7 cellular contexts compared by ENCODE assay signal in genomic region chr18:49041677-49042570, GRCh38.
A peak's percentile ranks its signal among the peaks of the same experiment; 100 is the strongest.
DNase-seq lines count a peak whose midpoint lies in the region; ATAC-seq and TF ChIP-seq lines count a peak whose summit lies in the region.

No MANE protein-coding gene starts in this region.

- no peaks in the 10 kb centered on the region for H3K27me3 ChIP-seq in WERI-Rb-1 (ENCODE audit: insufficient read depth, low read depth, severe bottlenecking)
- H3K27me3 ChIP-seq in neural cell (ENCODE audit: insufficient read depth, low read depth, low read length) = no peaks in the 10 kb centered on the region

- H3K36me3 ChIP-seq in WERI-Rb-1 (peaks cover 6% of the 10 kb centered on the region; the same call in 1 of the 2 replicates), neural cell (ENCODE audit: insufficient read depth, low read length) (no peaks in the 10 kb centered on the region)

- DNase-seq in EH (ENCODE audit: low read depth) (peak; percentile 67), WERI-Rb-1 (peak; percentile 69), epithelial cell of proximal tubule (ENCODE audit: low read depth) (no peak)
- peak; percentile 66 for DNase-seq in Jurkat, Clone E6-1 (ENCODE audit: low read depth, low spot score)

- no peaks in the 10 kb centered on the region for H3F3A ChIP-seq in neural cell (ENCODE audit: insufficient read depth, low read length, poor library complexity, severe bottlenecking)

- H3K9me2 ChIP-seq in neural cell (ENCODE audit: insufficient read depth, low read length) = no peaks in the 10 kb centered on the region

- H4K20me1 ChIP-seq in neural cell (ENCODE audit: insufficient read depth) = no peaks in the 10 kb centered on the region

- no peak for ATAC-seq in GM18858 (IDR thresholded peaks at IDR 0.05; ENCODE audit: unreplicated experiment)
- no peak for ATAC-seq in HG02981 (IDR thresholded peaks at IDR 0.05; ENCODE audit: unreplicated experiment)

- no peak overlapping the region for H3K4me2 ChIP-seq in neural cell (ENCODE audit: low read length)

- no peak overlapping the region for H3K9ac ChIP-seq in neural cell (ENCODE audit: low read length)

- peak; percentile 61; the same call in 1 of the 2 replicates for TF ChIP-seq CTCF in WERI-Rb-1 (IDR thresholded peaks at IDR 0.05; ENCODE audit: low read depth, low read length)
- TF ChIP-seq CTCF in epithelial cell of proximal tubule (conservative IDR thresholded peaks at IDR 0.05; ENCODE audit: low read depth, low read length) = peak; percentile 64
- TF ChIP-seq CTCF in neural cell (IDR thresholded peaks at IDR 0.05; ENCODE audit: poor library complexity, severe bottlenecking) = peak; percentile 50

- H3K27ac ChIP-seq in WERI-Rb-1 = no peak overlapping the region
- no peak overlapping the region for H3K27ac ChIP-seq in neural cell (ENCODE audit: low read length)

- no peak overlapping the region for H2AFZ ChIP-seq in neural cell (ENCODE audit: low read depth, low read length)

- TF ChIP-seq RAD21 in neural cell (conservative IDR thresholded peaks at IDR 0.05) = peak; percentile 46

- H3K9me3 ChIP-seq in WERI-Rb-1 (ENCODE audit: severe bottlenecking) (peaks cover 5% of the 10 kb centered on the region), neural cell (ENCODE audit: low read length) (no peaks in the 10 kb centered on the region)

- TF ChIP-seq EP300 in neural cell (conservative IDR thresholded peaks at IDR 0.05; ENCODE audit: poor library complexity, severe bottlenecking) = no peak

- no peaks in the 10 kb centered on the region for H3K79me2 ChIP-seq in neural cell (replicated peaks; ENCODE audit: insufficient read depth, low read length)

- H3K4me3 ChIP-seq in Jurkat, Clone E6-1 (ENCODE audit: low read length) = no peak overlapping the region
- no peak overlapping the region for H3K4me3 ChIP-seq in WERI-Rb-1 (ENCODE audit: low read depth, low read length)
- no peak overlapping the region for H3K4me3 ChIP-seq in epithelial cell of proximal tubule (ENCODE audit: low read depth, low read length)
- no peak overlapping the region for H3K4me3 ChIP-seq in neural cell (ENCODE audit: low read length)

TF ChIP-seq in neural cell, 6 proteins besides CTCF, POLR2A, EP300 and RAD21:
- TF ChIP-seq MXI1 (conservative IDR thresholded peaks at IDR 0.05; ENCODE audit: poor library complexity, severe bottlenecking) (no peak), SMC3 (conservative IDR thresholded peaks at IDR 0.05; ENCODE audit: poor library complexity) (peak; percentile 57)
